ENCODE assay signal across 8 cellular contexts in genomic region chr12:46371718-46372130, GRCh38. TPM values are rescaled to one million over a fixed set of nuclear protein-coding genes. Genes with fewer than 3 reads are reported as not detected.
DNase-seq lines count a peak whose midpoint lies in the region; ATAC-seq, FAIRE-seq and TF ChIP-seq lines count a peak whose summit lies in the region.

No MANE protein-coding gene starts in this region.

- peak overlapping the region; percentile 87 for H3K4me3 ChIP-seq in CD4-positive, CD25-positive, alpha-beta regulatory T cell (ENCODE audit: low read depth, low read length)
- H3K4me3 ChIP-seq in adipocyte (ENCODE audit: low read length) (peak overlapping the region; percentile 97), right atrium auricular region (peak overlapping the region; percentile 95 to 99), psoas muscle (peak overlapping the region; percentile 94)

- TF ChIP-seq POLR2A in H54 (IDR thresholded peaks at IDR 0.05; ENCODE audit: low read depth, low read length) = no peak

- no peak for FAIRE-seq in RCC 7860 (lab: Jason Lieb, UNC)
- no peak for FAIRE-seq in H54 (lab: Jason Lieb, UNC)

- peaks cover 29% of the 10 kb centered on the region for H3K36me3 Mint-ChIP-seq in CD4-positive, CD25-positive, alpha-beta regulatory T cell

- peaks cover 19 to 74% (median 59%) of the 10 kb centered on the region in 4 donors for H3K4me1 Mint-ChIP-seq in CD4-positive, CD25-positive, alpha-beta regulatory T cell

- no peak for TF ChIP-seq CTCF in right atrium auricular region (IDR thresholded peaks at IDR 0.05)
- no peak for TF ChIP-seq CTCF in psoas muscle (IDR thresholded peaks at IDR 0.05)

- H3K9me3 ChIP-seq in CD4-positive, CD25-positive, alpha-beta regulatory T cell (ENCODE audit: control insufficient read depth in 2 of 2, low read length in 2 of 2) = no peaks in the 10 kb centered on the region
- H3K9me3 ChIP-seq in adipocyte (ENCODE audit: control insufficient read depth, low read length) (no peaks in the 10 kb centered on the region), right atrium auricular region (no peaks in the 10 kb centered on the region), psoas muscle (no peaks in the 10 kb centered on the region)

- peak overlapping the region; percentile 94 to 100 (median 98) for H3K4me3 Mint-ChIP-seq in CD4-positive, CD25-positive, alpha-beta regulatory T cell

- H3K27me3 Mint-ChIP-seq in CD4-positive, CD25-positive, alpha-beta regulatory T cell = peaks cover 13% of the 10 kb centered on the region

- H3K27ac ChIP-seq in CD4-positive, CD25-positive, alpha-beta regulatory T cell (ENCODE audit: insufficient read depth, low read length, poor library complexity, severe bottlenecking) = peak overlapping the region; percentile 91
- H3K27ac ChIP-seq in right atrium auricular region (peak overlapping the region; percentile 98 to 100), psoas muscle (peak overlapping the region; percentile 99)

- 0% methylated on average over 29 of the region's 29 CpGs for WGBS in psoas muscle, 3 donors

- peak; percentile 0 to 3 for ATAC-seq in CD4-positive, CD25-positive, alpha-beta regulatory T cell (ENCODE audit: low read depth in 2 of 2)
- ATAC-seq in GM19395 (IDR thresholded peaks at IDR 0.05; ENCODE audit: unreplicated experiment) (peak; percentile 19), HG03457 (IDR thresholded peaks at IDR 0.05; ENCODE audit: unreplicated experiment) (peak; percentile 6), psoas muscle (peak; percentile 45 to 64 (median 60))

- H3K4me1 ChIP-seq in CD4-positive, CD25-positive, alpha-beta regulatory T cell (ENCODE audit: control insufficient read depth, insufficient read depth, low read length, poor library complexity, severe bottlenecking) = peaks cover 62% of the 10 kb centered on the region
- H3K4me1 ChIP-seq in adipocyte (ENCODE audit: control insufficient read depth, insufficient read depth, low read length) (peaks cover 29% of the 10 kb centered on the region), right atrium auricular region (peaks cover 0 to 50% of the 10 kb centered on the region in 2 donors), psoas muscle (peaks cover 49% of the 10 kb centered on the region)

- H3K36me3 ChIP-seq in CD4-positive, CD25-positive, alpha-beta regulatory T cell (ENCODE audit: control insufficient read depth, insufficient read depth, low read length) = peaks cover 42% of the 10 kb centered on the region
- peaks cover 44% of the 10 kb centered on the region for H3K36me3 ChIP-seq in adipocyte (ENCODE audit: control insufficient read depth, insufficient read depth, low read length, severe bottlenecking)
- H3K36me3 ChIP-seq in right atrium auricular region = peaks cover 45% of the 10 kb centered on the region
- peaks cover 12 to 45% of the 10 kb centered on the region in 2 donors for H3K36me3 ChIP-seq in psoas muscle (ENCODE audit: insufficient read depth in 1 of 2, low read depth in 1 of 2)

- DNase-seq in CD4-positive, CD25-positive, alpha-beta regulatory T cell = peak in 1 of 3 donors; percentile 66
- DNase-seq in RCC 7860 (ENCODE audit: low spot score) (peak; percentile 24), adipocyte (ENCODE audit: low read depth) (peak; percentile 73), right atrium auricular region (ENCODE audit: low spot score) (peak; percentile 72), psoas muscle (peak; percentile 78 to 87), H54 (ENCODE audit: insufficient read length, low spot score) (no peak)

- intact Hi-C loops in psoas muscle (cut with DNase I) = loop anchor here (1.0 to 10.0 kb wide), 7 partner anchors 12 to 379 kb away; partner anchors contain the start of gene SCAF11 (in 1 of the 2)

- no peaks in the 10 kb centered on the region for H3K27me3 ChIP-seq in CD4-positive, CD25-positive, alpha-beta regulatory T cell (ENCODE audit: control insufficient read depth, insufficient read depth, low read length)
- H3K27me3 ChIP-seq in adipocyte (replicated peaks; ENCODE audit: control insufficient read depth, insufficient read depth, low read length) (no peaks in the 10 kb centered on the region), right atrium auricular region (no peaks in the 10 kb centered on the region), psoas muscle (ENCODE audit: insufficient read depth in 3 of 3, low read length in 2 of 3) (no peaks in the 10 kb centered on the region)

- H3K27ac Mint-ChIP-seq in CD4-positive, CD25-positive, alpha-beta regulatory T cell = peak overlapping the region; percentile 90 to 99 (median 97)

- peak overlapping the region; percentile 99 for H3K9ac ChIP-seq in adipocyte (ENCODE audit: low read length)

- peaks cover 0 to 2% (median 0%) of the 10 kb centered on the region in 7 donors for H3K9me3 Mint-ChIP-seq in CD4-positive, CD25-positive, alpha-beta regulatory T cell

RNA-seq across cellular contexts. Expression of gene SLC38A2, which starts 0.8 kb away (rescaled TPM):
- total RNA-seq in CD4-positive, CD25-positive, alpha-beta regulatory T cell = 186 TPM
- 100 to 1,000 TPM in 1 of 4 donors, 10 to 100 TPM in 3; 53.0 to 110 (median 80.1) TPM for polyA plus RNA-seq in CD4-positive, CD25-positive, alpha-beta regulatory T cell
- total RNA-seq in right atrium auricular region = 100 to 1,000 TPM; 192 to 204 TPM
- total RNA-seq in psoas muscle = 100 to 1,000 TPM; 287 to 428 (median 331) TPM
- polyA plus RNA-seq in psoas muscle = 100 to 1,000 TPM in 2 of 3 donors, 10 to 100 TPM in 1; 35.8 to 317 (median 180) TPM

Comparison
In these comparisons a context has a peak if more than half of its experiments do, and no peak if none do; other contexts are left out.
1. ATAC-seq: peak in every context shown above with its lines; median percentile 60 in psoas muscle; 19 in GM19395; 6 in HG03457; 2 in CD4-positive, CD25-positive, alpha-beta regulatory T cell.